ENCODE assay signal across 8 cellular contexts in genomic region chr16:54284319-54284930, GRCh38. TPM values are rescaled to one million over a fixed set of nuclear protein-coding genes. Genes with fewer than 3 reads are reported as not detected.
DNase-seq lines count a peak whose midpoint lies in the region; ATAC-seq and TF ChIP-seq lines count a peak whose summit lies in the region.

No MANE protein-coding gene starts in this region.

- H3K4me3 ChIP-seq in astrocyte of the cerebellum (ENCODE audit: low read depth, low read length) (peak overlapping the region; percentile 78), upper lobe of left lung (peak overlapping the region; percentile 7 to 71 (median 56))

- peak overlapping the region; percentile 42 to 93 (median 80) for H3K27ac ChIP-seq in upper lobe of left lung

- no peak for ATAC-seq in upper lobe of left lung (ENCODE audit: low FRiP score in 2 of 2)
- ATAC-seq in GM21360 (IDR thresholded peaks at IDR 0.05; ENCODE audit: unreplicated experiment), result no peak

- peaks cover 0 to 62% (median 18%) of the 10 kb centered on the region in 4 donors for H3K27me3 ChIP-seq in upper lobe of left lung

- H3K36me3 ChIP-seq in upper lobe of left lung, result no peaks in the 10 kb centered on the region

- TF ChIP-seq CTCF in astrocyte of the cerebellum (IDR thresholded peaks at IDR 0.05; ENCODE audit: low read depth, low read length, missing control alignments) (no peak), upper lobe of left lung (IDR thresholded peaks at IDR 0.05) (no peak)

- WGBS in upper lobe of left lung, 2 donors, result 0 to 1% methylated on average over 12 to 13 of the region's 73 CpGs

- in situ Hi-C loops in astrocyte of the cerebellum (cut with HindIII; ENCODE audit: low sequenced_read_pairs), result loop anchor here (5.0 to 10.0 kb wide), 2 partner anchors 510 to 653 kb away; no protein-coding TSS in a partner anchor

- TF ChIP-seq EP300 in upper lobe of left lung (IDR thresholded peaks at IDR 0.05), result no peak

- no peaks in the 10 kb centered on the region for H3K9me3 ChIP-seq in upper lobe of left lung

- peak; percentile 16 to 26 for DNase-seq in activated T-cell treated with anti-CD3 and anti-CD28 coated beads, Interleukin-2, amount 50 U/mL, for 48 hours
- no peak for DNase-seq in activated T-cell treated with anti-CD3 and anti-CD28 coated beads, Interleukin-2, amount 50 U/mL, for 1 hour
- DNase-seq in astrocyte of the cerebellum (ENCODE audit: low read depth) (no peak), left kidney (ENCODE audit: low read depth, low spot score) (peak; percentile 71), upper lobe of left lung (peak in 1 of 2 donors; percentile 89), NCI-H128 (lab: John Stamatoyannopoulos, UW; ENCODE audit: unreplicated experiment) (no peak), AG08396 (ENCODE audit: low spot score) (no peak)

- peaks cover 33 to 74% (median 36%) of the 10 kb centered on the region in 4 donors for H3K4me1 ChIP-seq in upper lobe of left lung

- TF ChIP-seq POLR2A in upper lobe of left lung (IDR thresholded peaks at IDR 0.05), result no peak

RNA-seq across cellular contexts. Expression of gene IRX3, which starts 2.2 kb away (rescaled TPM):
- 100 to 1,000 TPM in 2 of 6 donors, 10 to 100 TPM in 4; 50.9 to 157 (median 61.3) TPM for total RNA-seq in upper lobe of left lung

Comparison
In these comparisons a context has a peak if more than half of its experiments do, and no peak if none do; other contexts are left out.
1. DNase-seq: peak in activated T-cell treated with anti-CD3 and anti-CD28 coated beads, Interleukin-2, amount 50 U/mL, for 48 hours (2 of 2) and left kidney (single experiment); none in activated T-cell treated with anti-CD3 and anti-CD28 coated beads, Interleukin-2, amount 50 U/mL, for 1 hour (single experiment), astrocyte of the cerebellum (single experiment), NCI-H128 (single experiment) and AG08396 (single experiment).